18 cellular contexts compared by ENCODE assay signal in the genomic region with DNA sequence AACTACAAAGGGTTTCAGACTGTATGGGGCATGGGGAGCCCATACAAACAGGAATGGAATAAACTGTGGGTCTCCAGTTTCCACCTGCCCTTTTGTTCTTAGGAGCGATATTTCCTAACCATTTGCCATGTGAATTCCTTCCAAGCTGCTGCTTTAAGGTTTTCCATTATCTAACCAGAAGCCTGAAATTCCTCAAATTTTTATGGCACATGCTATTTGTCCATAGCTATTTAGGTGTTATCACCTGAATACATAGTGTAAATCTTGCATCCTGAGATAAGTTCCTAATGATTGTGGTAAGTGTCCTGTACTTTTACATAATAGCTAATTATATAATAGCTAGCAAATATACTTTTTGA.
"Had no signal": no experiment of that assay in that cellular context is flagged by ENCODE, and none has a peak within 500 bp of the region (broad histone marks: within the 10 kb centered on the region; RNA-seq: fewer than 3 reads in every experiment).

No MANE protein-coding gene starts in this region.

- H3K36me3 Mint-ChIP-seq: memory B cell; natural killer cell treated with Interleukin-12 subunit alpha and Interleukin-12 subunit beta and Interleukin-15 and Interleukin-18, amount 100 ng/mL, for 72 hours; neural progenitor cell; stimulated activated naive B cell treated with anti-CD40 and anti-IgM and Interleukin-4, amounts not matched to agents 10 μg/mL and 1 μg/mL and 100 μg/mL, for 72 hours had no signal

- H3K9ac ChIP-seq: neural progenitor cell had no signal

- H2AFZ ChIP-seq: neural progenitor cell had no signal

- H3K4me2 ChIP-seq: neural progenitor cell had no signal

- H3K4me3 Mint-ChIP-seq: memory B cell; natural killer cell treated with Interleukin-12 subunit alpha and Interleukin-12 subunit beta and Interleukin-15 and Interleukin-18, amount 100 ng/mL, for 72 hours; neural progenitor cell; stimulated activated naive B cell treated with anti-CD40 and anti-IgM and Interleukin-4, amounts not matched to agents 10 μg/mL and 1 μg/mL and 100 μg/mL, for 72 hours; stimulated activated naive CD8-positive, alpha-beta T cell treated with anti-CD3 and anti-CD28 coated beads, Interleukin-15, amount 100 ng/mL, for 72 hours had no signal

- ATAC-seq: lower lobe of right lung; natural killer cell treated with Interleukin-12 subunit alpha and Interleukin-12 subunit beta and Interleukin-15 and Interleukin-18, amount 100 ng/mL, for 72 hours; stimulated activated naive B cell treated with anti-CD40 and anti-IgM and Interleukin-4, amounts not matched to agents 10 μg/mL and 1 μg/mL and 100 μg/mL, for 72 hours; stimulated activated naive CD8-positive, alpha-beta T cell treated with anti-CD3 and anti-CD28 coated beads, Interleukin-15, amount 100 ng/mL, for 72 hours had no signal

- H3K9me3 Mint-ChIP-seq: natural killer cell treated with Interleukin-12 subunit alpha and Interleukin-12 subunit beta and Interleukin-15 and Interleukin-18, amount 100 ng/mL, for 72 hours; neural progenitor cell; stimulated activated naive CD8-positive, alpha-beta T cell treated with anti-CD3 and anti-CD28 coated beads, Interleukin-15, amount 100 ng/mL, for 72 hours had no signal

- H3K4me1 ChIP-seq: colonic mucosa, esophagus squamous epithelium, lower lobe of right lung, neural progenitor cell, right lobe of liver, testis had no signal

- DNase-seq: colonic mucosa; dermis blood vessel endothelial cell; esophagus squamous epithelium; foreskin fibroblast; kidney glomerular epithelial cell; lower lobe of right lung; midbrain; ovary; stimulated activated CD4-positive, alpha-beta T cell treated with anti-CD3 and anti-CD28 coated beads, Interleukin-2, amount 100 ng/mL, for 24 hours; stimulated activated CD4-positive, alpha-beta T cell treated with anti-CD3 and anti-CD28 coated beads, Interleukin-4, amount 100 ng/mL, for 4 hours; stimulated activated naive B cell treated with anti-CD40 and anti-IgM and Interleukin-4, amounts not matched to agents 10 μg/mL and 1 μg/mL and 100 μg/mL, for 72 hours; stimulated activated naive CD8-positive, alpha-beta T cell treated with anti-CD3 and anti-CD28 coated beads, Interleukin-15, amount 100 ng/mL, for 72 hours; testis had no signal

- H3K27ac ChIP-seq: colonic mucosa, esophagus squamous epithelium, lower lobe of right lung, neural progenitor cell, ovary, right lobe of liver, testis, tibial nerve had no signal

- H3K9me3 ChIP-seq: colonic mucosa, esophagus squamous epithelium, lower lobe of right lung, ovary, right lobe of liver, testis had no signal

- H3K4me3 ChIP-seq: colonic mucosa, esophagus squamous epithelium, lower lobe of right lung, neural progenitor cell, ovary, right lobe of liver, testis, tibial nerve had no signal

- H3K4me1 Mint-ChIP-seq: stimulated activated naive CD8-positive, alpha-beta T cell treated with anti-CD3 and anti-CD28 coated beads, Interleukin-15, amount 100 ng/mL, for 72 hours had no signal

- H3K36me3 ChIP-seq: colonic mucosa, esophagus squamous epithelium, lower lobe of right lung, neural progenitor cell, ovary, right lobe of liver, tibial nerve had no signal

- H3K27me3 ChIP-seq: colonic mucosa, neural progenitor cell, ovary, right lobe of liver, testis, tibial nerve had no signal
